1 cellular context compared by ENCODE assay signal in genomic region chr1:32784817-32785216, GRCh38.
TF ChIP-seq lines count a peak whose summit lies in the region.

No MANE protein-coding gene starts in this region.

TF ChIP-seq in HepG2, 621 proteins besides CTCF, POLR2A, EP300 and RAD21:
- TF ChIP-seq MAFF (IDR thresholded peaks at IDR 0.05; ENCODE audit: low read depth, low read length) = 0 out of 2 replicates have a peak, but pooled peaks have one; percentile 30
- TF ChIP-seq MAFK (conservative IDR thresholded peaks at IDR 0.05 in 1 of 2, IDR thresholded peaks at IDR 0.05 in 1 of 2; ENCODE audit: low read length in 2 of 2) = peak; percentile 36 to 61; a peak in 3 of 4 replicates
- no peak for TF ChIP-seq ZSCAN25 (CRISPR knock-in tag; IDR thresholded peaks at IDR 0.05)
- no peak for TF ChIP-seq MED1 (CRISPR knock-in tag; IDR thresholded peaks at IDR 0.05)
TF ChIP-seq in HepG2: peak in this region for 2.
